Comparison of ENCODE assay signal across 15 cellular contexts in the genomic region with DNA sequence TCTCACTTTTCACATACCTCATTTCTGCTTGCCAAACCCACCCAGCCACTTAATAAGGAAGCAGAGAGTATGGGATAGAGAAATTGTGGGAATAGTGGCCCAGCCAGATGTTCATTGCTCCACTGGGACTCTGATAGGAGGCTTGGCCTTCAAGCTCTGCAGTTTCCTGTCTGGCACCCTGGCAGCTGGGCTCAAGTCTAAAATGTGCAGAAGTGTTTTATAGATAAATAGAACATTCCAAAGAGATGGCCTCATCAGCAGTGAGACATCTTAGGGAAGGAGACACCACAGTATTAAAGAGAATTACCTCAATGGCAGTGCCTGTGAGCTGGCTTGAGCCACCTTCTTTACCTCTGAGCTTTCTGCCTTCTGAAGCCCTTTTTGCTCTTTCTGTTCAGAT. TPM values are rescaled to one million over a fixed set of nuclear protein-coding genes. Genes with fewer than 3 reads are reported as not detected.
A peak's percentile ranks its signal among the peaks of the same experiment; 100 is the strongest.
DNase-seq lines count a peak whose midpoint lies in the region; ATAC-seq and TF ChIP-seq lines count a peak whose summit lies in the region.
"Had no signal": no experiment of that assay in that cellular context is flagged by ENCODE, and none has a peak within 500 bp of the region (broad histone marks: within the 10 kb centered on the region; RNA-seq: fewer than 3 reads in every experiment).

No MANE protein-coding gene starts in this region.

- H3K4me3 ChIP-seq in left ventricle myocardium inferior, result no peak overlapping the region
- H3K4me3 ChIP-seq: ovary had no signal

- intact Hi-C loops in left ventricle myocardium superior (cut with micrococcal nuclease), result no loop called here
- intact Hi-C loops in left ventricle myocardium inferior (cut with micrococcal nuclease), result no loop called here

- peak; percentile 69 for ATAC-seq in left ventricle myocardium superior
- no peak for ATAC-seq in HG03045 (IDR thresholded peaks at IDR 0.05; ENCODE audit: unreplicated experiment)

- peaks cover 68% of the 10 kb centered on the region for H3K36me3 ChIP-seq in left ventricle myocardium inferior

- H3K4me1 ChIP-seq in left ventricle myocardium inferior, result peaks cover 7% of the 10 kb centered on the region

- no peak for TF ChIP-seq CTCF in left ventricle myocardium inferior (IDR thresholded peaks at IDR 0.05; ENCODE audit: borderline replicate concordance)
- no peak for TF ChIP-seq CTCF in RWPE1 (conservative IDR thresholded peaks at IDR 0.05; ENCODE audit: low read depth)

- no peaks in the 10 kb centered on the region for H3K27me3 ChIP-seq in left ventricle myocardium inferior (ENCODE audit: low read depth)
- H3K27me3 ChIP-seq: ovary had no signal

- POLR2A ChIA-PET in RWPE1 (lab: Yijun Ruan, JAX; ENCODE audit: low non-redundant PET), result no interaction called here

- H3K9me3 ChIP-seq in left ventricle myocardium inferior (replicated peaks), result peaks cover 8% of the 10 kb centered on the region
- H3K9me3 ChIP-seq: ovary had no signal

- CTCF ChIA-PET in RWPE1 (lab: Yijun Ruan, JAX), result no interaction called here

- no peak for DNase-seq in left ventricle myocardium superior
- DNase-seq in left ventricle myocardium inferior, result no peak
- peak; percentile 33 for DNase-seq in RWPE1 (ENCODE audit: low spot score)
- DNase-seq in fibroblast of peridontal ligament (ENCODE audit: extremely low read depth), result peak; percentile 54
- DNase-seq in stromal cell of bone marrow (ENCODE audit: low read depth), result peak; percentile 20
- DNase-seq in NCI-H345 (lab: John Stamatoyannopoulos, UW), result no peak
- no peak for DNase-seq in HT-29 (ENCODE audit: low spot score)
- DNase-seq: activated CD4-positive, alpha-beta T cell treated with anti-CD3 and anti-CD28 coated beads, Interleukin-2, amount 10 ng/mL, durations not matched to agents 24 days and 14 days; activated T-cell treated with anti-CD3 and anti-CD28 coated beads, Interleukin-2, amount 50 U/mL, for 48 hours; effector CD4-positive, alpha-beta T cell; hippocampal formation; MM.1S; NCI-H2171; ovary had no signal

- H3K27ac ChIP-seq in left ventricle myocardium inferior (replicated peaks), result no peak overlapping the region
- H3K27ac ChIP-seq in RWPE1, result peak overlapping the region; percentile 26; the same call in 1 of the 2 replicates
- H3K27ac ChIP-seq: ovary had no signal

RNA-seq across cellular contexts. Expression of gene COPS7B, which starts 24.7 kb away (rescaled TPM):
- 19.9 TPM for total RNA-seq in left ventricle myocardium superior
- total RNA-seq in left ventricle myocardium inferior, result 21.3 TPM
- 35.4 and 40.3 TPM in 2 replicates for total RNA-seq in HT-29 (2014; rRNA removed; shearing (Covaris generic))

RNA-seq across cellular contexts. Expression of gene PDE6D, which starts 29.8 kb away (rescaled TPM):
- total RNA-seq in left ventricle myocardium superior, result 16.1 TPM
- total RNA-seq in left ventricle myocardium inferior, result 15.5 TPM
- total RNA-seq in HT-29 (2014; rRNA removed; shearing (Covaris generic)), result 8.2 and 10.6 TPM in 2 replicates

Comparison
In these comparisons a context has a peak if more than half of its experiments do, and no peak if none do; other contexts are left out.
1. DNase-seq: peak in RWPE1 (single experiment), fibroblast of peridontal ligament (single experiment) and stromal cell of bone marrow (single experiment); none in left ventricle myocardium superior (single experiment), left ventricle myocardium inferior (single experiment), NCI-H345 (single experiment) and HT-29 (single experiment).